In genomic region chr12:51187370-51187987, GRCh38 we compare ENCODE assay signal across 24 cellular contexts. TPM values are rescaled to one million over a fixed set of nuclear protein-coding genes. Genes with fewer than 3 reads are reported as not detected.
DNase-seq lines count a peak whose midpoint lies in the region; ATAC-seq and TF ChIP-seq lines count a peak whose summit lies in the region.
"Had no signal": no experiment of that assay in that cellular context is flagged by ENCODE, and none has a peak within 500 bp of the region (broad histone marks: within the 10 kb centered on the region; RNA-seq: fewer than 3 reads in every experiment).

No MANE protein-coding gene starts in this region.

- no peak overlapping the region for H3K27ac ChIP-seq in BLaER1 treated with 17β-estradiol and CSF1 and Interleukin-3, amounts not matched to agents 10 nM and 100 nM
- peak overlapping the region; percentile 55 for H3K27ac ChIP-seq in KOPT-K1 (ENCODE audit: low read depth, low read length, poor library complexity, severe bottlenecking)
- peak overlapping the region; percentile 13 for H3K27ac ChIP-seq in angular gyrus (ENCODE audit: low read depth, low read length)
- H3K27ac ChIP-seq: parathyroid adenoma, vagina had no signal

- POLR2A ChIA-PET in activated CD8-positive, alpha-beta T cell treated with anti-CD3 and anti-CD28 coated beads, Interleukin-2, amount 10 ng/mL, durations not matched to agents 7 days and 5 days (lab: Charles Lee): interaction anchor here (1.0 to 1.1 kb wide), 2 partner anchors 57 to 58 kb away, joined by 3 read pairs; no protein-coding TSS in a partner anchor

- H3K27ac Mint-ChIP-seq in nephron progenitor cell: peak overlapping the region; percentile 51
- no peak overlapping the region for H3K27ac Mint-ChIP-seq in activated CD8-positive, alpha-beta T cell treated with anti-CD3 and anti-CD28 coated beads, Interleukin-2, amount 10 ng/mL, durations not matched to agents 7 days and 5 days
- H3K27ac Mint-ChIP-seq in activated naive CD4-positive, alpha-beta T cell treated with anti-CD3 and anti-CD28 coated beads, Interleukin-2, amount 50 U/mL, for 72 hours: no peak overlapping the region
- H3K27ac Mint-ChIP-seq: activated CD4-positive, alpha-beta memory T cell treated with anti-CD3 and anti-CD28 coated beads, Interleukin-2, amount 10 ng/mL, durations not matched to agents 7 days and 5 days; endodermal cell; natural killer cell had no signal

- CTCF ChIA-PET in activated CD8-positive, alpha-beta T cell treated with anti-CD3 and anti-CD28 coated beads, Interleukin-2, amount 10 ng/mL, durations not matched to agents 7 days and 5 days (lab: Charles Lee): no interaction called here

- peak overlapping the region in 9 of 11 experiments; percentile 22 to 64 (median 47); a peak in 16 of 22 replicates for H3K4me2 ChIP-seq in BLaER1 treated with 17β-estradiol and CSF1 and Interleukin-3, amounts not matched to agents 10 nM and 100 nM

- no peaks in the 10 kb centered on the region; a peak in 1 of 22 replicates for H3K36me3 ChIP-seq in BLaER1 treated with 17β-estradiol and CSF1 and Interleukin-3, amounts not matched to agents 10 nM and 100 nM
- no peaks in the 10 kb centered on the region for H3K36me3 ChIP-seq in KOPT-K1 (ENCODE audit: insufficient read depth, low read length)

- H4K20me1 ChIP-seq in BLaER1 treated with 17β-estradiol and CSF1 and Interleukin-3, amounts not matched to agents 10 nM and 100 nM: no peaks in the 10 kb centered on the region

- TF ChIP-seq CTCF in nephron progenitor cell (IDR thresholded peaks at IDR 0.05): no peak

- H3K36me3 Mint-ChIP-seq in nephron progenitor cell (ENCODE audit: low read depth): no peaks in the 10 kb centered on the region
- H3K36me3 Mint-ChIP-seq in activated CD8-positive, alpha-beta T cell treated with anti-CD3 and anti-CD28 coated beads, Interleukin-2, amount 10 ng/mL, durations not matched to agents 7 days and 5 days (ENCODE audit: low read depth): no peaks in the 10 kb centered on the region
- no peaks in the 10 kb centered on the region for H3K36me3 Mint-ChIP-seq in activated naive CD4-positive, alpha-beta T cell treated with anti-CD3 and anti-CD28 coated beads, Interleukin-2, amount 50 U/mL, for 72 hours
- H3K36me3 Mint-ChIP-seq: natural killer cell; stimulated activated effector memory CD8-positive, alpha-beta T cell treated with anti-CD3 and anti-CD28 coated beads, Interleukin-12 subunit alpha, Interleukin-12 subunit beta, amount 100 ng/mL, for 72 hours had no signal

- peaks cover 10% of the 10 kb centered on the region for H3K27me3 Mint-ChIP-seq in nephron progenitor cell (ENCODE audit: low read depth, poor library complexity)
- H3K27me3 Mint-ChIP-seq in activated CD8-positive, alpha-beta T cell treated with anti-CD3 and anti-CD28 coated beads, Interleukin-2, amount 10 ng/mL, durations not matched to agents 7 days and 5 days (ENCODE audit: low read depth): no peaks in the 10 kb centered on the region
- H3K27me3 Mint-ChIP-seq: activated CD4-positive, alpha-beta memory T cell treated with anti-CD3 and anti-CD28 coated beads, Interleukin-2, amount 10 ng/mL, durations not matched to agents 7 days and 5 days had no signal

- H3K9me3 ChIP-seq in BLaER1 treated with 17β-estradiol and CSF1 and Interleukin-3, amounts not matched to agents 10 nM and 100 nM (replicated peaks in 1 of 11): no peaks in the 10 kb centered on the region
- H3K9me3 ChIP-seq in KOPT-K1 (ENCODE audit: insufficient read depth, low read length, poor library complexity, severe bottlenecking): no peaks in the 10 kb centered on the region
- H3K9me3 ChIP-seq: vagina had no signal

- H3K4me1 Mint-ChIP-seq in nephron progenitor cell: peaks cover 45% of the 10 kb centered on the region
- H3K4me1 Mint-ChIP-seq in activated CD8-positive, alpha-beta T cell treated with anti-CD3 and anti-CD28 coated beads, Interleukin-2, amount 10 ng/mL, durations not matched to agents 7 days and 5 days (ENCODE audit: low read depth): no peaks in the 10 kb centered on the region
- H3K4me1 Mint-ChIP-seq: activated CD4-positive, alpha-beta memory T cell treated with anti-CD3 and anti-CD28 coated beads, Interleukin-2, amount 10 ng/mL, durations not matched to agents 7 days and 5 days; natural killer cell had no signal

- H3K4me3 ChIP-seq in BLaER1 treated with 17β-estradiol and CSF1 and Interleukin-3, amounts not matched to agents 10 nM and 100 nM: no peak overlapping the region
- H3K4me3 ChIP-seq: skin epidermis, vagina had no signal

- ATAC-seq in activated CD8-positive, alpha-beta T cell treated with anti-CD3 and anti-CD28 coated beads, Interleukin-2, amount 10 ng/mL, durations not matched to agents 7 days and 5 days: no peak
- no peak for ATAC-seq in activated naive CD4-positive, alpha-beta T cell treated with anti-CD3 and anti-CD28 coated beads, Interleukin-2, amount 50 U/mL, for 72 hours
- ATAC-seq in HG03025 (IDR thresholded peaks at IDR 0.05; ENCODE audit: low FRiP score, unreplicated experiment): no peak
- ATAC-seq: natural killer cell had no signal

- no peak overlapping the region for H3K9ac ChIP-seq in BLaER1 treated with 17β-estradiol and CSF1 and Interleukin-3, amounts not matched to agents 10 nM and 100 nM
- H3K9ac ChIP-seq: parathyroid adenoma had no signal

- peaks cover 15 to 24% (median 21%) of the 10 kb centered on the region in 10 experiments for H3K4me1 ChIP-seq in BLaER1 treated with 17β-estradiol and CSF1 and Interleukin-3, amounts not matched to agents 10 nM and 100 nM
- H3K4me1 ChIP-seq: vagina had no signal

- no peaks in the 10 kb centered on the region for H3K27me3 ChIP-seq in BLaER1 treated with 17β-estradiol and CSF1 and Interleukin-3, amounts not matched to agents 10 nM and 100 nM
- H3K27me3 ChIP-seq: vagina had no signal

- H3K9me3 Mint-ChIP-seq in nephron progenitor cell: no peaks in the 10 kb centered on the region
- H3K9me3 Mint-ChIP-seq in activated CD8-positive, alpha-beta T cell treated with anti-CD3 and anti-CD28 coated beads, Interleukin-2, amount 10 ng/mL, durations not matched to agents 7 days and 5 days (ENCODE audit: insufficient read depth): no peaks in the 10 kb centered on the region
- no peaks in the 10 kb centered on the region for H3K9me3 Mint-ChIP-seq in activated naive CD4-positive, alpha-beta T cell treated with anti-CD3 and anti-CD28 coated beads, Interleukin-2, amount 50 U/mL, for 72 hours
- H3K9me3 Mint-ChIP-seq: activated CD4-positive, alpha-beta memory T cell treated with anti-CD3 and anti-CD28 coated beads, Interleukin-2, amount 10 ng/mL, durations not matched to agents 7 days and 5 days; endodermal cell; natural killer cell; stimulated activated effector memory CD8-positive, alpha-beta T cell treated with anti-CD3 and anti-CD28 coated beads, Interleukin-12 subunit alpha, Interleukin-12 subunit beta, amount 100 ng/mL, for 72 hours had no signal

- DNase-seq in nephron progenitor cell (no peak), germinal center (ENCODE audit: low spot score) (no peak)
- DNase-seq in activated CD8-positive, alpha-beta T cell treated with anti-CD3 and anti-CD28 coated beads, Interleukin-2, amount 10 ng/mL, durations not matched to agents 7 days and 5 days: no peak
- no peak for DNase-seq in activated naive CD4-positive, alpha-beta T cell treated with anti-CD3 and anti-CD28 coated beads, Interleukin-2, amount 50 U/mL, for 72 hours (ENCODE audit: low spot score in 2 of 2)
- DNase-seq: activated CD4-positive, alpha-beta memory T cell treated with anti-CD3 and anti-CD28 coated beads, Interleukin-2, amount 10 ng/mL, durations not matched to agents 7 days and 5 days; activated effector memory CD4-positive, alpha-beta T cell treated with anti-CD3 and anti-CD28 coated beads, Interleukin-2, amount 50 U/mL, for 16 hours; activated T-cell treated with anti-CD3 and anti-CD28 coated beads for 4 hours; endodermal cell; Kasumi-1; mesendoderm; natural killer cell; NCI-H1092 treated with DMSO at 0.1 percent for 48 hours; NCI-H2029 treated with DMSO at 0.1 percent for 48 hours; NCI-H446; stimulated activated CD4-positive, alpha-beta T cell treated with anti-CD3 and anti-CD28 coated beads, Interleukin-2, amount 100 ng/mL, for 24 hours; T-helper 9 cell had no signal

- no peak overlapping the region for H3K4me3 Mint-ChIP-seq in nephron progenitor cell
- no peak overlapping the region for H3K4me3 Mint-ChIP-seq in activated CD8-positive, alpha-beta T cell treated with anti-CD3 and anti-CD28 coated beads, Interleukin-2, amount 10 ng/mL, durations not matched to agents 7 days and 5 days
- H3K4me3 Mint-ChIP-seq: activated CD4-positive, alpha-beta memory T cell treated with anti-CD3 and anti-CD28 coated beads, Interleukin-2, amount 10 ng/mL, durations not matched to agents 7 days and 5 days; endodermal cell; natural killer cell; stimulated activated effector memory CD8-positive, alpha-beta T cell treated with anti-CD3 and anti-CD28 coated beads, Interleukin-12 subunit alpha, Interleukin-12 subunit beta, amount 100 ng/mL, for 72 hours had no signal

RNA-seq across cellular contexts. Expression of gene TFCP2, which starts 14.5 kb away (rescaled TPM):
- 10 to 100 TPM; 34.5 to 38.8 TPM for total RNA-seq in activated CD8-positive, alpha-beta T cell treated with anti-CD3 and anti-CD28 coated beads, Interleukin-2, amount 10 ng/mL, durations not matched to agents 7 days and 5 days
- total RNA-seq in activated naive CD4-positive, alpha-beta T cell treated with anti-CD3 and anti-CD28 coated beads, Interleukin-2, amount 50 U/mL, for 72 hours: 10 to 100 TPM; 29.7 to 32.3 TPM

RNA-seq across cellular contexts. Expression of gene POU6F1, which starts 30.4 kb away (rescaled TPM):
- 1 to 10 TPM; 1.3 to 2.2 TPM for total RNA-seq in activated CD8-positive, alpha-beta T cell treated with anti-CD3 and anti-CD28 coated beads, Interleukin-2, amount 10 ng/mL, durations not matched to agents 7 days and 5 days
- 10 to 100 TPM in 1 of 2 donors, 1 to 10 TPM in 1; 7.3 to 14.9 TPM for total RNA-seq in activated naive CD4-positive, alpha-beta T cell treated with anti-CD3 and anti-CD28 coated beads, Interleukin-2, amount 50 U/mL, for 72 hours

RNA-seq across cellular contexts. Expression of gene DAZAP2, which starts 51.1 kb away (rescaled TPM):
- 100 to 1,000 TPM; 186 TPM for total RNA-seq in activated CD8-positive, alpha-beta T cell treated with anti-CD3 and anti-CD28 coated beads, Interleukin-2, amount 10 ng/mL, durations not matched to agents 7 days and 5 days
- total RNA-seq in activated naive CD4-positive, alpha-beta T cell treated with anti-CD3 and anti-CD28 coated beads, Interleukin-2, amount 50 U/mL, for 72 hours: 100 to 1,000 TPM; 106 to 142 TPM

Comparison
In these comparisons a context has a peak if more than half of its experiments do, and no peak if none do; other contexts are left out.
1. H3K27ac ChIP-seq: peak in KOPT-K1 (single experiment) and angular gyrus (single experiment); none in BLaER1 treated with 17β-estradiol and CSF1 and Interleukin-3, amounts not matched to agents 10 nM and 100 nM (0 of 11).